ENCODE assay signal across 8 cellular contexts in the genomic region with DNA sequence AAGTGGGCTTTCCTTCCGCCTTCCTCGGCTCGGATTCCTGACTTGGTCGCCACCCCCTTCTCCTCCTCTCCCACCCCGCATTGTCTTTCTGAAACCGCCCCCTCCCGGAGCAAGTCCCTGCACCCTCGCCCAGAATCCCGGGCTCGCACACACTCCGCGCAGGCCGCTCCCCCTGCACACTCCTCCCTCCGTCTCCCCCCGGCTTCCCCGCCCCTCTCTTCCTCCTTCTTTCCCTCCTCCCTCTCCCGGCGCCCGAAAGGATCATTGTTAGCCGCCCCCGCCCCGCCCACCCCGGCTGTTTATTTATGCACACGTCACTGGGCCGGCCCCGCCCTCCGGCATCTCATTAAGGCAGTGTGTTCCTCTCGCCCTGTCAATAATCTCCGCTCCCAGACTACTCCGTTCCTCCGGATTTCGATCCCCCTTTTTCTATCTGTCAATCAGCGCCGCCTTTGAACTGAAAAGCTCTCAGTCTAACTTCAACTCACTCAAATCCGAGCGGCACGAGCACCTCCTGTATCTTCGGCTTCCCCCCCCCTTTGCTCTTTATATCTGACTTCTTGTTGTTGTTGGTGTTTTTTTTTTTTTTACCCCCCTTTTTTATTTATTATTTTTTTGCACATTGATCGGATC. TPM values are rescaled to one million over a fixed set of nuclear protein-coding genes. Genes with fewer than 3 reads are reported as not detected.
DNase-seq lines count a peak whose midpoint lies in the region; ATAC-seq and TF ChIP-seq lines count a peak whose summit lies in the region.

TSS of gene TCF7L2 (plus strand) at position 373 of the 633 bp plus-strand sequence. CDS start 510 bp downstream, outside the sequence.

- H3K27me3 ChIP-seq in skeletal muscle satellite cell (ENCODE audit: control insufficient read depth, insufficient read depth, low read length): no peaks in the 10 kb centered on the region

- peaks cover 7% of the 10 kb centered on the region for H3K36me3 Mint-ChIP-seq in chondrocyte (ENCODE audit: low read depth)

- H3K4me3 Mint-ChIP-seq in chondrocyte (ENCODE audit: unreplicated experiment): peak within 1 kb of the TSS; percentile 87

- ATAC-seq in HG02852 (IDR thresholded peaks at IDR 0.05; ENCODE audit: unreplicated experiment): peak; percentile 72
- peak; percentile 44 to 48 for ATAC-seq in activated CD4-positive, CD25-positive, alpha-beta regulatory T cell treated with anti-CD3 and anti-CD28 coated beads, Interleukin-2, amount 50 U/mL, for 24 hours
- no peak for ATAC-seq in HG03439 (IDR thresholded peaks at IDR 0.05; ENCODE audit: unreplicated experiment)

- no peaks in the 10 kb centered on the region for H3K27me3 Mint-ChIP-seq in chondrocyte (ENCODE audit: low read depth)

- H3K9me3 ChIP-seq in skeletal muscle satellite cell (replicated peaks; ENCODE audit: low read length): no peaks in the 10 kb centered on the region

- H3K4me1 ChIP-seq in skeletal muscle satellite cell (ENCODE audit: control insufficient read depth, insufficient read depth, low read length): peaks cover 16% of the 10 kb centered on the region

- peak within 1 kb of the TSS; percentile 99 for H3K27ac Mint-ChIP-seq in chondrocyte (ENCODE audit: unreplicated experiment)

- no peaks in the 10 kb centered on the region for H3K36me3 ChIP-seq in skeletal muscle satellite cell (ENCODE audit: insufficient read depth, low read length)

- H3K4me1 Mint-ChIP-seq in chondrocyte (ENCODE audit: low read depth): peaks cover 28% of the 10 kb centered on the region

- H3K9me3 Mint-ChIP-seq in chondrocyte (ENCODE audit: low read depth): no peaks in the 10 kb centered on the region

- peak within 1 kb of the TSS; percentile 94 for H3K4me3 ChIP-seq in skeletal muscle satellite cell (ENCODE audit: low read length)

- no peak for TF ChIP-seq CTCF in chondrocyte (IDR thresholded peaks at IDR 0.05)

- DNase-seq in DMS153 (lab: John Stamatoyannopoulos, UW) (peak; percentile 91), NCI-H345 treated with DMSO at 0.1 percent for 48 hours (lab: John Stamatoyannopoulos, UW; ENCODE audit: unreplicated experiment) (peak; percentile 68), chondrocyte (ENCODE audit: low spot score) (peak; percentile 95), inferior parietal cortex (ENCODE audit: extremely low spot score) (peak; percentile 82)

- peak within 1 kb of the TSS; percentile 98 for H3K9ac ChIP-seq in skeletal muscle satellite cell (ENCODE audit: low read depth, low read length)

- peak within 1 kb of the TSS; percentile 90 for H3K4me2 ChIP-seq in skeletal muscle satellite cell (ENCODE audit: low read length)

RNA-seq across cellular contexts. Expression of gene TCF7L2, which starts in this region (rescaled TPM):
- total RNA-seq in chondrocyte: 30.9 to 42.3 TPM (median 34.4 TPM) in 3 replicates
- 3.9 and 4.8 TPM in 2 replicates for total RNA-seq in skeletal muscle satellite cell (2012; rRNA removed)
